ENCODE assay signal across 26 cellular contexts in genomic region chr4:142077048-142077447, GRCh38.
"Had no signal": no experiment of that assay in that cellular context is flagged by ENCODE, and none has a peak within 500 bp of the region (broad histone marks: within the 10 kb centered on the region; RNA-seq: fewer than 3 reads in every experiment).

No MANE protein-coding gene starts in this region.

- H3K27me3 Mint-ChIP-seq: natural killer cell treated with Interleukin-12 subunit alpha and Interleukin-12 subunit beta and Interleukin-15 and Interleukin-18, amount 100 ng/mL, for 72 hours; stimulated activated naive B cell treated with anti-CD40 and anti-IgM and Interleukin-4, amounts not matched to agents 10 μg/mL and 1 μg/mL and 100 μg/mL, for 72 hours had no signal

- DNase-seq: effector CD4-positive, alpha-beta T cell; endodermal cell; immature natural killer cell; left cardiac atrium; left ventricle myocardium inferior; lower lobe of right lung; mesenchymal stem cell; midbrain; nucleus accumbens; ovary; sigmoid colon; stimulated activated CD4-positive, alpha-beta T cell treated with anti-CD3 and anti-CD28 coated beads, Interleukin-2, amount 100 ng/mL, for 24 hours; stimulated activated CD4-positive, alpha-beta T cell treated with anti-CD3 and anti-CD28 coated beads, Interleukin-4, amount 100 ng/mL, for 4 hours; stimulated activated naive B cell treated with anti-CD40 and anti-IgM and Interleukin-4, amounts not matched to agents 10 μg/mL and 1 μg/mL and 100 μg/mL, for 72 hours; stomach; substantia nigra; transverse colon had no signal

- FAIRE-seq: endothelial cell of umbilical vein, keratinocyte had no signal

- H3K4me3 Mint-ChIP-seq: endodermal cell; immature natural killer cell; natural killer cell treated with Interleukin-12 subunit alpha and Interleukin-12 subunit beta and Interleukin-15 and Interleukin-18, amount 100 ng/mL, for 72 hours; neural progenitor cell; stimulated activated naive B cell treated with anti-CD40 and anti-IgM and Interleukin-4, amounts not matched to agents 10 μg/mL and 1 μg/mL and 100 μg/mL, for 72 hours had no signal

- H3K4me3 ChIP-seq: coronary artery, esophagus muscularis mucosa, left ventricle myocardium inferior, lower lobe of right lung, neural progenitor cell, ovary, right atrium auricular region, sigmoid colon, skin epidermis, stomach, thoracic aorta, transverse colon had no signal

- H3K36me3 ChIP-seq: esophagus muscularis mucosa, left ventricle myocardium inferior, lower lobe of right lung, neural progenitor cell, ovary, right atrium auricular region, sigmoid colon, stomach, thoracic aorta, transverse colon had no signal

- H3K9me3 Mint-ChIP-seq: natural killer cell treated with Interleukin-12 subunit alpha and Interleukin-12 subunit beta and Interleukin-15 and Interleukin-18, amount 100 ng/mL, for 72 hours; neural progenitor cell; stimulated activated naive B cell treated with anti-CD40 and anti-IgM and Interleukin-4, amounts not matched to agents 10 μg/mL and 1 μg/mL and 100 μg/mL, for 72 hours had no signal

- ATAC-seq: left cardiac atrium; lower lobe of right lung; natural killer cell treated with Interleukin-12 subunit alpha and Interleukin-12 subunit beta and Interleukin-15 and Interleukin-18, amount 100 ng/mL, for 72 hours; stimulated activated naive B cell treated with anti-CD40 and anti-IgM and Interleukin-4, amounts not matched to agents 10 μg/mL and 1 μg/mL and 100 μg/mL, for 72 hours had no signal

- H3K27me3 ChIP-seq: esophagus muscularis mucosa, neural progenitor cell, ovary, right atrium auricular region, sigmoid colon, stomach, transverse colon had no signal

- H3K27ac Mint-ChIP-seq: endodermal cell; immature natural killer cell; natural killer cell treated with Interleukin-12 subunit alpha and Interleukin-12 subunit beta and Interleukin-15 and Interleukin-18, amount 100 ng/mL, for 72 hours; neural progenitor cell; stimulated activated naive B cell treated with anti-CD40 and anti-IgM and Interleukin-4, amounts not matched to agents 10 μg/mL and 1 μg/mL and 100 μg/mL, for 72 hours had no signal

- H3K36me3 Mint-ChIP-seq: immature natural killer cell; natural killer cell treated with Interleukin-12 subunit alpha and Interleukin-12 subunit beta and Interleukin-15 and Interleukin-18, amount 100 ng/mL, for 72 hours; neural progenitor cell; stimulated activated naive B cell treated with anti-CD40 and anti-IgM and Interleukin-4, amounts not matched to agents 10 μg/mL and 1 μg/mL and 100 μg/mL, for 72 hours had no signal

- H3K4me1 Mint-ChIP-seq: immature natural killer cell; neural progenitor cell; stimulated activated naive B cell treated with anti-CD40 and anti-IgM and Interleukin-4, amounts not matched to agents 10 μg/mL and 1 μg/mL and 100 μg/mL, for 72 hours had no signal
